In the genomic region with DNA sequence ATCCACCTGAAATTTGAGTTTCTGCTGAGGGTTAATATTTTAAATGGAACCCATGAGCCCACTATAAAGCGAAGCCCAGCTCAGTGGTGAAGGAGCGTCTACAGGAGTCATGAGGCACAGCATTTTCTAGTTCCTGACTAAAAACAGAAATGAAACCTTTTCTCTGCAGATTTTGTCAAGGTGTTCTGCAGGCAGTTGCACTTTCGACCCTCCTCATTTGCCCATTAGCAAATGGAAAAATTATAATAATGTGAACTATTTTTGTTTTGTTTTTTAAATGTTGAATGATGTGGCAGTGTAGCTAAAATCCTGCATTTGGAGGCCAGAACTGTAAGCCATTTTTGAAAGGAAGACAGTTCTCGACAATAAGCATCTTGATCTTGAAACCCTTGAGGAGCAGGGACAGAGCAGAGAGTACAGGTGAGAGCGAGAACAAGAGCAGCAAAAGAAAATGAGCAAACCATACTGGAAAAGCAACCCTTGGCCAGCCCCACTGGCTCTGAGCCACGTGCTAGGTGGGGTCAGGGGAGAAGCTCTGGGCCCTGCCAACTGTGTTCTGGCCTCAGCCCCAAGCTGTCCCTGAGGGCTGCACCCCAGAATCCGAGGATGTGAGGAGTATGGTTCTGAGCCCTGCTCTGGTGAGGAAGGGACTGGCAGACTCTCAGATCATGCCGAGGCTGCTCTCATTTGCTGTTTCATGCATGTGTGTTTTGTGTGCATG, we compare ENCODE assay signal across 9 cellular contexts. TPM values are rescaled to one million over a fixed set of nuclear protein-coding genes. Genes with fewer than 3 reads are reported as not detected.
DNase-seq lines count a peak whose midpoint lies in the region; ATAC-seq lines count a peak whose summit lies in the region.
"Had no signal": no experiment of that assay in that cellular context is flagged by ENCODE, and none has a peak within 500 bp of the region (broad histone marks: within the 10 kb centered on the region; RNA-seq: fewer than 3 reads in every experiment).

No MANE protein-coding gene starts in this region.

- ATAC-seq in GM18502 (IDR thresholded peaks at IDR 0.05; ENCODE audit: poor library complexity, unreplicated experiment) (peak; percentile 73), GM19452 (IDR thresholded peaks at IDR 0.05; ENCODE audit: unreplicated experiment) (peak; percentile 69), HG03064 (IDR thresholded peaks at IDR 0.05; ENCODE audit: low read depth, unreplicated experiment) (peak; percentile 75)
- ATAC-seq in effector memory CD8-positive, alpha-beta T cell (replicated peaks): no peak

- no peaks in the 10 kb centered on the region for H3K36me3 Mint-ChIP-seq in activated T-helper 2 cell treated with anti-CD3 and anti-CD28 coated beads, Interferon-gamma antibody, Interleukin-2, Interleukin-4, amounts not matched to agents 10 μg/mL and 5 μg/mL and 100 μg/mL, durations not matched to agents 14 hours and 24 hours and 36 hours (ENCODE audit: low read depth)
- no peaks in the 10 kb centered on the region for H3K36me3 Mint-ChIP-seq in effector memory CD8-positive, alpha-beta T cell (ENCODE audit: insufficient read depth)

- H3K9me3 Mint-ChIP-seq in activated T-helper 2 cell treated with anti-CD3 and anti-CD28 coated beads, Interferon-gamma antibody, Interleukin-2, Interleukin-4, amounts not matched to agents 10 μg/mL and 5 μg/mL and 100 μg/mL, durations not matched to agents 14 hours and 24 hours and 36 hours: no peaks in the 10 kb centered on the region
- no peaks in the 10 kb centered on the region for H3K9me3 Mint-ChIP-seq in effector memory CD8-positive, alpha-beta T cell

- peaks cover 15% of the 10 kb centered on the region for H3K4me1 Mint-ChIP-seq in activated T-helper 2 cell treated with anti-CD3 and anti-CD28 coated beads, Interferon-gamma antibody, Interleukin-2, Interleukin-4, amounts not matched to agents 10 μg/mL and 5 μg/mL and 100 μg/mL, durations not matched to agents 14 hours and 24 hours and 36 hours (ENCODE audit: low read depth)
- peaks cover 0 to 2% of the 10 kb centered on the region in 2 donors for H3K4me1 Mint-ChIP-seq in effector memory CD8-positive, alpha-beta T cell (ENCODE audit: low read depth in 2 of 2)

- peaks cover 1% of the 10 kb centered on the region for H3K27me3 Mint-ChIP-seq in activated T-helper 2 cell treated with anti-CD3 and anti-CD28 coated beads, Interferon-gamma antibody, Interleukin-2, Interleukin-4, amounts not matched to agents 10 μg/mL and 5 μg/mL and 100 μg/mL, durations not matched to agents 14 hours and 24 hours and 36 hours (ENCODE audit: low read depth)
- H3K27me3 Mint-ChIP-seq in effector memory CD8-positive, alpha-beta T cell: peaks cover 5 to 19% of the 10 kb centered on the region in 2 donors

- H3K27ac Mint-ChIP-seq in activated T-helper 2 cell treated with anti-CD3 and anti-CD28 coated beads, Interferon-gamma antibody, Interleukin-2, Interleukin-4, amounts not matched to agents 10 μg/mL and 5 μg/mL and 100 μg/mL, durations not matched to agents 14 hours and 24 hours and 36 hours: peak overlapping the region; percentile 67
- H3K27ac Mint-ChIP-seq in effector memory CD8-positive, alpha-beta T cell: no peak overlapping the region

- intact Hi-C loops in activated T-helper 2 cell treated with anti-CD3 and anti-CD28 coated beads, Interferon-gamma antibody, Interleukin-2, Interleukin-4, amounts not matched to agents 10 μg/mL and 5 μg/mL and 100 μg/mL, durations not matched to agents 14 hours and 24 hours and 36 hours (cut with micrococcal nuclease): loop anchor here (5.0 kb wide), 1 partner anchor 92 kb away; no protein-coding TSS in a partner anchor

- no peak overlapping the region for H3K4me3 Mint-ChIP-seq in activated T-helper 2 cell treated with anti-CD3 and anti-CD28 coated beads, Interferon-gamma antibody, Interleukin-2, Interleukin-4, amounts not matched to agents 10 μg/mL and 5 μg/mL and 100 μg/mL, durations not matched to agents 14 hours and 24 hours and 36 hours (ENCODE audit: low read depth)
- no peak overlapping the region for H3K4me3 Mint-ChIP-seq in effector memory CD8-positive, alpha-beta T cell

- no peak for DNase-seq in activated T-helper 2 cell treated with anti-CD3 and anti-CD28 coated beads, Interferon-gamma antibody, Interleukin-2, Interleukin-4, amounts not matched to agents 10 μg/mL and 5 μg/mL and 100 μg/mL, durations not matched to agents 14 hours and 24 hours and 36 hours (ENCODE audit: low spot score)
- DNase-seq in DMS 273 treated with DMSO at 0.1 percent for 48 hours (lab: John Stamatoyannopoulos, UW) (no peak), SW480 (ENCODE audit: low spot score) (no peak)
- DNase-seq in effector memory CD8-positive, alpha-beta T cell: no peak
- no peak for DNase-seq in stimulated activated naive CD4-positive, alpha-beta T cell (lab: John Stamatoyannopoulos, UW)
- DNase-seq: Kasumi-1 had no signal

RNA-seq across cellular contexts. Expression of a gene that starts 26.4 kb away (rescaled TPM):
- total RNA-seq in activated T-helper 2 cell treated with anti-CD3 and anti-CD28 coated beads, Interferon-gamma antibody, Interleukin-2, Interleukin-4, amounts not matched to agents 10 μg/mL and 5 μg/mL and 100 μg/mL, durations not matched to agents 14 hours and 24 hours and 36 hours: 58.8 and 63.8 TPM in 2 replicates
